ENCODE assay signal across 1 cellular context in the genomic region with DNA sequence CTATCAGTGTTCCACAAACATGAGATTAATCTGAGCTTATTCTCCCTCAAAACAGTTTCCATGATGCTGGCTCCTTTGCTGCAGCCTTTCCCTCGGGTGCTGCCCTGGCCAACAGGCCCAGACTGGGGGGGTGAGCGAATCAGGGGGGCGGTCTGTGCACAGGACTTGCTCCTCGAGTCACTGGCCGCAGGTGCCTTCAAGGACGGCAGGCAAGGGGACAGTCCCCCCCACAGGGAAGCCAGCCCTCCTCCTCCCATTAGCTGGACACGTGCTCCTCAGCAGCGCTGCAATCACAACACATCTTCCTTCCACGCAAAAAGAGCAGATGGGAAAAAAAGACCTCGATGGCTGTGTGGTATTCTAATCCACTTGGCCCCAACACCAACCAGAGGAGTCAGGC.
A peak's percentile ranks its signal among the peaks of the same experiment; 100 is the strongest.
TF ChIP-seq lines count a peak whose summit lies in the region.

No MANE protein-coding gene starts in this region.

TF ChIP-seq in K562, 482 proteins besides CTCF, POLR2A, EP300 and RAD21:
- TF ChIP-seq POLR2G (IDR thresholded peaks at IDR 0.05; ENCODE audit: low read depth, low read length): peak; percentile 32; the same call in 1 of the 2 replicates
- no peak for TF ChIP-seq SNIP1 (IDR thresholded peaks at IDR 0.05; ENCODE audit: low read depth)
- TF ChIP-seq, protein P1, sequence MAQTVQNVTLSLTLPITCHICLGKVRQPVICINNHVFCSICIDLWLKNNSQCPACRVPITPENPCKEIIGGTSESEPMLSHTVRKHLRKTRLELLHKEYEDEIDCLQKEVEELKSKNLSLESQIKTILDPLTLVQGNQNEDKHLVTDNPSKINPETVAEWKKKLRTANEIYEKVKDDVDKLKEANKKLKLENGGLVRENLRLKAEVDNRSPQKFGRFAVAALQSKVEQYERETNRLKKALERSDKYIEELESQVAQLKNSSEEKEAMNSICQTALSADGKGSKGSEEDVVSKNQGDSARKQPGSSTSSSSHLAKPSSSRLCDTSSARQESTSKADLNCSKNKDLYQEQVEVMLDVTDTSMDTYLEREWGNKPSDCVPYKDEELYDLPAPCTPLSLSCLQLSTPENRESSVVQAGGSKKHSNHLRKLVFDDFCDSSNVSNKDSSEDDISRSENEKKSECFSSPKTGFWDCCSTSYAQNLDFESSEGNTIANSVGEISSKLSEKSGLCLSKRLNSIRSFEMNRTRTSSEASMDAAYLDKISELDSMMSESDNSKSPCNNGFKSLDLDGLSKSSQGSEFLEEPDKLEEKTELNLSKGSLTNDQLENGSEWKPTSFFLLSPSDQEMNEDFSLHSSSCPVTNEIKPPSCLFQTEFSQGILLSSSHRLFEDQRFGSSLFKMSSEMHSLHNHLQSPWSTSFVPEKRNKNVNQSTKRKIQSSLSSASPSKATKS (CRISPR knock-in tag; IDR thresholded peaks at IDR 0.05): no peak
- TF ChIP-seq RBM25 (IDR thresholded peaks at IDR 0.05; ENCODE audit: low read depth, low read length, severe bottlenecking): no peak
- TF ChIP-seq RBFOX2 (IDR thresholded peaks at IDR 0.05; ENCODE audit: low read depth, low read length): 0 out of 2 replicates have a peak, but pooled peaks have one; percentile 27
- TF ChIP-seq, protein P2, sequence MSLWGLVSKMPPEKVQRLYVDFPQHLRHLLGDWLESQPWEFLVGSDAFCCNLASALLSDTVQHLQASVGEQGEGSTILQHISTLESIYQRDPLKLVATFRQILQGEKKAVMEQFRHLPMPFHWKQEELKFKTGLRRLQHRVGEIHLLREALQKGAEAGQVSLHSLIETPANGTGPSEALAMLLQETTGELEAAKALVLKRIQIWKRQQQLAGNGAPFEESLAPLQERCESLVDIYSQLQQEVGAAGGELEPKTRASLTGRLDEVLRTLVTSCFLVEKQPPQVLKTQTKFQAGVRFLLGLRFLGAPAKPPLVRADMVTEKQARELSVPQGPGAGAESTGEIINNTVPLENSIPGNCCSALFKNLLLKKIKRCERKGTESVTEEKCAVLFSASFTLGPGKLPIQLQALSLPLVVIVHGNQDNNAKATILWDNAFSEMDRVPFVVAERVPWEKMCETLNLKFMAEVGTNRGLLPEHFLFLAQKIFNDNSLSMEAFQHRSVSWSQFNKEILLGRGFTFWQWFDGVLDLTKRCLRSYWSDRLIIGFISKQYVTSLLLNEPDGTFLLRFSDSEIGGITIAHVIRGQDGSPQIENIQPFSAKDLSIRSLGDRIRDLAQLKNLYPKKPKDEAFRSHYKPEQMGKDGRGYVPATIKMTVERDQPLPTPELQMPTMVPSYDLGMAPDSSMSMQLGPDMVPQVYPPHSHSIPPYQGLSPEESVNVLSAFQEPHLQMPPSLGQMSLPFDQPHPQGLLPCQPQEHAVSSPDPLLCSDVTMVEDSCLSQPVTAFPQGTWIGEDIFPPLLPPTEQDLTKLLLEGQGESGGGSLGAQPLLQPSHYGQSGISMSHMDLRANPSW (CRISPR knock-in tag; IDR thresholded peaks at IDR 0.05): no peak
TF ChIP-seq in K562: peak in this region for 2.
